ENCODE assay signal across 8 cellular contexts in genomic region chr19:10567696-10568443, GRCh38. TPM values are rescaled to one million over a fixed set of nuclear protein-coding genes. Genes with fewer than 3 reads are reported as not detected.
DNase-seq lines count a peak whose midpoint lies in the region; ATAC-seq and TF ChIP-seq lines count a peak whose summit lies in the region.

No MANE protein-coding gene starts in this region.

- H3K27me3 Mint-ChIP-seq in T-helper 1 cell treated with Interleukin-12 subunit alpha and Interleukin-12 subunit beta and Interleukin-4 antibody, amounts not matched to agents 30 μg/mL and 1 μg/mL, for 36 hours (ENCODE audit: low read depth) = no peaks in the 10 kb centered on the region
- no peaks in the 10 kb centered on the region for H3K27me3 Mint-ChIP-seq in activated B cell treated with CpG ODN at 0.5 μM for 24 hours
- H3K27me3 Mint-ChIP-seq in stimulated activated naive CD8-positive, alpha-beta T cell treated with anti-CD3 and anti-CD28 coated beads, Interleukin-15, Interleukin-2, amounts not matched to agents 100 ng/mL and 50 ng/mL, for 24 hours = no peaks in the 10 kb centered on the region

- H3K9me3 Mint-ChIP-seq in T-helper 1 cell treated with Interleukin-12 subunit alpha and Interleukin-12 subunit beta and Interleukin-4 antibody, amounts not matched to agents 30 μg/mL and 1 μg/mL, for 36 hours = no peaks in the 10 kb centered on the region
- H3K9me3 Mint-ChIP-seq in activated B cell treated with CpG ODN at 0.5 μM for 24 hours = no peaks in the 10 kb centered on the region
- no peaks in the 10 kb centered on the region for H3K9me3 Mint-ChIP-seq in stimulated activated naive CD8-positive, alpha-beta T cell treated with anti-CD3 and anti-CD28 coated beads, Interleukin-15, Interleukin-2, amounts not matched to agents 100 ng/mL and 50 ng/mL, for 24 hours

- CTCF ChIA-PET in activated B cell treated with CpG ODN at 0.5 μM for 24 hours (lab: Charles Lee) = interaction anchor here (0.7 to 4.1 kb wide), 4 partner anchors 26 to 178 kb away, joined by 3 to 16 read pairs (median 4); no protein-coding TSS in a partner anchor

- POLR2A ChIA-PET in activated B cell treated with CpG ODN at 0.5 μM for 24 hours (lab: Charles Lee) = interaction anchor here (0.6 to 4.2 kb wide), 10 partner anchors 14 to 464 kb away, joined by 4 to 46 read pairs (median 6); partner anchors contain the start of gene ATG4D

- H3K27ac Mint-ChIP-seq in T-helper 1 cell treated with Interleukin-12 subunit alpha and Interleukin-12 subunit beta and Interleukin-4 antibody, amounts not matched to agents 30 μg/mL and 1 μg/mL, for 36 hours = peak overlapping the region; percentile 88
- peak overlapping the region; percentile 98 for H3K27ac Mint-ChIP-seq in activated B cell treated with CpG ODN at 0.5 μM for 24 hours
- peak overlapping the region; percentile 100 for H3K27ac Mint-ChIP-seq in stimulated activated naive CD8-positive, alpha-beta T cell treated with anti-CD3 and anti-CD28 coated beads, Interleukin-15, Interleukin-2, amounts not matched to agents 100 ng/mL and 50 ng/mL, for 24 hours

- ATAC-seq in activated B cell treated with CpG ODN at 0.5 μM for 24 hours (ENCODE audit: low read depth) = no peak

- intact Hi-C loops in activated B cell treated with CpG ODN at 0.5 μM for 24 hours (cut with micrococcal nuclease) = loop anchor here (2.0 to 10.0 kb wide), 6 partner anchors 129 to 465 kb away; partner anchors contain the start of genes ANGPTL6, CARM1, DNMT1 and S1PR2

- H3K36me3 Mint-ChIP-seq in T-helper 1 cell treated with Interleukin-12 subunit alpha and Interleukin-12 subunit beta and Interleukin-4 antibody, amounts not matched to agents 30 μg/mL and 1 μg/mL, for 36 hours (ENCODE audit: low read depth) = peaks cover 29% of the 10 kb centered on the region
- peaks cover 9% of the 10 kb centered on the region for H3K36me3 Mint-ChIP-seq in activated B cell treated with CpG ODN at 0.5 μM for 24 hours (ENCODE audit: low read depth)
- peaks cover 20% of the 10 kb centered on the region for H3K36me3 Mint-ChIP-seq in stimulated activated naive CD8-positive, alpha-beta T cell treated with anti-CD3 and anti-CD28 coated beads, Interleukin-15, Interleukin-2, amounts not matched to agents 100 ng/mL and 50 ng/mL, for 24 hours (ENCODE audit: low read depth)

- peak overlapping the region; percentile 99 for H3K4me3 Mint-ChIP-seq in T-helper 1 cell treated with Interleukin-12 subunit alpha and Interleukin-12 subunit beta and Interleukin-4 antibody, amounts not matched to agents 30 μg/mL and 1 μg/mL, for 36 hours
- H3K4me3 Mint-ChIP-seq in activated B cell treated with CpG ODN at 0.5 μM for 24 hours = peak overlapping the region; percentile 95
- peak overlapping the region; percentile 96 for H3K4me3 Mint-ChIP-seq in stimulated activated naive CD8-positive, alpha-beta T cell treated with anti-CD3 and anti-CD28 coated beads, Interleukin-15, Interleukin-2, amounts not matched to agents 100 ng/mL and 50 ng/mL, for 24 hours

- DNase-seq in T-helper 1 cell = no peak
- DNase-seq in activated B cell treated with CpG ODN at 0.5 μM for 24 hours = no peak
- DNase-seq in NCI-H2107 treated with DMSO at 0.1 percent for 48 hours (lab: John Stamatoyannopoulos, UW; ENCODE audit: unreplicated experiment) = no peak
- DNase-seq in SHP77 (lab: John Stamatoyannopoulos, UW) = no peak
- DNase-seq in amniotic stem cell (lab: John Stamatoyannopoulos, UW) = no peak

- peak overlapping the region; percentile 60 for H3K4me3 ChIP-seq in iPS-11a (ENCODE audit: low read depth, low read length)

- H3K4me1 Mint-ChIP-seq in T-helper 1 cell treated with Interleukin-12 subunit alpha and Interleukin-12 subunit beta and Interleukin-4 antibody, amounts not matched to agents 30 μg/mL and 1 μg/mL, for 36 hours (ENCODE audit: low read depth) = peaks cover 44% of the 10 kb centered on the region
- H3K4me1 Mint-ChIP-seq in activated B cell treated with CpG ODN at 0.5 μM for 24 hours = peaks cover 50% of the 10 kb centered on the region
- peaks cover 58% of the 10 kb centered on the region for H3K4me1 Mint-ChIP-seq in stimulated activated naive CD8-positive, alpha-beta T cell treated with anti-CD3 and anti-CD28 coated beads, Interleukin-15, Interleukin-2, amounts not matched to agents 100 ng/mL and 50 ng/mL, for 24 hours (ENCODE audit: low read depth)

- no peak for TF ChIP-seq CTCF in activated B cell treated with CpG ODN at 0.5 μM for 24 hours (IDR thresholded peaks at IDR 0.05)

RNA-seq across cellular contexts. Expression of gene CDKN2D, which starts 0.9 kb away (rescaled TPM):
- total RNA-seq in activated B cell treated with CpG ODN at 0.5 μM for 24 hours = 10.1 and 10.9 TPM in 2 replicates

RNA-seq across cellular contexts. Expression of gene KRI1, which starts 2.1 kb away (rescaled TPM):
- 44.7 and 48.1 TPM in 2 replicates for total RNA-seq in activated B cell treated with CpG ODN at 0.5 μM for 24 hours

RNA-seq across cellular contexts. Expression of gene AP1M2, which starts 19.2 kb away (rescaled TPM):
- not detected in 2 replicates for total RNA-seq in activated B cell treated with CpG ODN at 0.5 μM for 24 hours

RNA-seq across cellular contexts. Expression of gene ATG4D, which starts 24.2 kb away (rescaled TPM):
- total RNA-seq in activated B cell treated with CpG ODN at 0.5 μM for 24 hours = 37.8 and 39.1 TPM in 2 replicates

RNA-seq across cellular contexts. Expression of gene S1PR5, which starts 50.6 kb away (rescaled TPM):
- 0.12 TPM in 1 of 2 replicates, not detected in the other for total RNA-seq in activated B cell treated with CpG ODN at 0.5 μM for 24 hours
